In the genomic region with DNA sequence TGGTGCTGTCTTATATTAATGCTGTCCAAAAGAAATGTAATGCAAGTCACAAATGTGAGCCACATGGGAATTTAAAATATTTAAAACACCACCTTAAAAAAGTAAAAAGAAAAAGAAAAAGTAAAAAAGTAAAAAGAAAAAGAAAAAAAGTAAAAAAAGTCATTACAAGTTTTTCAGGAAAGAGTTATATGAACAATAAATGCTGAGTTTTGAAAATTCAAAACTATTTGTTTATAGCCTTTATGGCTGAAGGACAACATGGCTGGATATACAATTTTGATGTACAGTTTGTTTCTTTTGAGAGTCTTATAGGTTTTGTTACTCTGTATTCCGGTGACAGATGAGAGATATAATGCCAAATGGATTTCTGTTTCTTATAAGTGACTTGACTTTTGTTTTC, we compare ENCODE assay signal across 10 cellular contexts. TPM values are rescaled to one million over a fixed set of nuclear protein-coding genes. Genes with fewer than 3 reads are reported as not detected.
"Had no signal": no experiment of that assay in that cellular context is flagged by ENCODE, and none has a peak within 500 bp of the region (broad histone marks: within the 10 kb centered on the region; RNA-seq: fewer than 3 reads in every experiment).

No MANE protein-coding gene starts in this region.

- H3K9ac ChIP-seq: KMS-11 had no signal

- FAIRE-seq: H1 had no signal

- ATAC-seq: GM23338, HCT116 had no signal

- H2AFZ ChIP-seq: GM23338 had no signal

- H3K9me3 ChIP-seq: HAP-1 had no signal

- H3K4me2 ChIP-seq: GM23338, KMS-11 had no signal

- H3K4me1 ChIP-seq: HAP-1 had no signal

- H3K27ac ChIP-seq: HL-60, KMS-11 had no signal

- H3K4me3 ChIP-seq: GM23338, HAP-1 had no signal

- DNase-seq: H7, HFFc6, IMR-90, KBM-7 had no signal

- H3K36me3 ChIP-seq: HAP-1 had no signal

RNA-seq across cellular contexts. Expression of gene GPR88, which starts 29.1 kb away (rescaled TPM):
- total RNA-seq: H1, H7, HFFc6, IMR-90 had no signal
- polyA plus RNA-seq: GM23338, H1 had no signal
